1 cellular context compared by ENCODE assay signal in the genomic region with DNA sequence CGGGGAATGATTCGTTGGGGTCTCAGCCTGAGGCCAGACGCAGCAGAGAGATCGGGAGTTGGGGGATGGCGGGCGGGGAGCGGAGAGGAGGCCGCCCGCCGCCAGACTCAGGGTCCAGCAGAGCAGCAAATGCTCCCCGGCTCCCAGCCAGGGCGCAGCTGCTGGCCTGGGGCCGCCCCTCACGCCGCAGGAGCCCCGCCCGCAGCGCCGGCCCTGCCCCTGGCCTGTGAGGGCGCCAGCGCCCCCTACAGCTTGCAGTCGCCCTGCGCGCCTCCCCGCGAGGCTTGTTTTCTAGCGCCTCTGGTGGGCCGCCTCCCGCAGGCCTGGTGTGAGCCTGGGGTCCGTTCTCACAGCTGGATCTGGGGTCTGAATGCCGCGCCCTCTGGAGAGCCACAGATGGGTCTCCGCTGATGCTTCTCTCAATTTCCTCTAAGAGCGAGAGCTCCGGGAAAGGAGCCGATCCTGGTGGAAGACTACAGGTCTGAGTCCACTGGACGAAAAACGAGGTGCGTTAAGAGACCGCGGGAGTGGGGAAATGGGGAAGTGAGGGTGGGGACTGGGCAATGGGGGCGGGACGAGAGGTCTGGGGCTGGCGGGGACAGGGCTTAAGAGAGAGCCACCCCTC.
TF ChIP-seq lines count a peak whose summit lies in the region.

No MANE protein-coding gene starts in this region.

TF ChIP-seq in A549, 52 proteins besides CTCF, POLR2A, EP300 and RAD21 (continued from another document):
- TF ChIP-seq PHF8 (IDR thresholded peaks at IDR 0.05; ENCODE audit: borderline replicate concordance, low read depth) (peak; percentile 91), HEYL (CRISPR knock-in tag; IDR thresholded peaks at IDR 0.05) (no peak), JUNB (IDR thresholded peaks at IDR 0.05) (no peak), KDM1A (IDR thresholded peaks at IDR 0.05; ENCODE audit: low read depth) (no peak), CBX2 (IDR thresholded peaks at IDR 0.05; ENCODE audit: borderline replicate concordance, low read depth) (no peak)
- TF ChIP-seq, protein P1, sequence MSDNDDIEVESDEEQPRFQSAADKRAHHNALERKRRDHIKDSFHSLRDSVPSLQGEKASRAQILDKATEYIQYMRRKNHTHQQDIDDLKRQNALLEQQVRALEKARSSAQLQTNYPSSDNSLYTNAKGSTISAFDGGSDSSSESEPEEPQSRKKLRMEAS (IDR thresholded peaks at IDR 0.05) = no peak; the same call in 1 of the 2 replicates
